In genomic region chr11:46249103-46249942, GRCh38 we compare ENCODE assay signal across 1 cellular context.
TF ChIP-seq lines count a peak whose summit lies in the region.

No MANE protein-coding gene starts in this region.

TF ChIP-seq in K562, 482 proteins besides CTCF, POLR2A, EP300 and RAD21 (continued from another document and continues in another):
- TF ChIP-seq MAFK (IDR thresholded peaks at IDR 0.05; ENCODE audit: low read length) (no peak), FOXJ2 (tag; IDR thresholded peaks at IDR 0.05) (peak; percentile 91), ZKSCAN8 (CRISPR knock-in tag; IDR thresholded peaks at IDR 0.05) (no peak; the same call in 1 of the 2 replicates), BRD9 (IDR thresholded peaks at IDR 0.05; ENCODE audit: low read depth, partially characterized antibody) (peak; percentile 20), NKRF (IDR thresholded peaks at IDR 0.05; ENCODE audit: borderline replicate concordance) (no peak), RBM15 (IDR thresholded peaks at IDR 0.05; ENCODE audit: insufficient read depth, low read length) (no peak), MECOM (CRISPR knock-in tag; IDR thresholded peaks at IDR 0.05) (no peak), ZNF277 (CRISPR knock-in tag; IDR thresholded peaks at IDR 0.05; ENCODE audit: borderline replicate concordance) (no peak), ZNF347 (CRISPR knock-in tag; IDR thresholded peaks at IDR 0.05; ENCODE audit: low read depth) (no peak), GTF2E2 (tag; IDR thresholded peaks at IDR 0.05) (peak; percentile 27; the same call in 1 of the 2 replicates), ZNF778 (CRISPR knock-in tag; IDR thresholded peaks at IDR 0.05) (no peak), TBP (optimal IDR thresholded peaks at IDR 0.05; ENCODE audit: low read depth, low read length) (peak; percentile 46), ADNP (tag; IDR thresholded peaks at IDR 0.05) (no peak), BCL6 (CRISPR knock-in tag; IDR thresholded peaks at IDR 0.05) (no peak), EP400 (IDR thresholded peaks at IDR 0.05) (peak; percentile 45; the same call in 1 of the 2 replicates), CEBPB (tag; IDR thresholded peaks at IDR 0.05) (peak; percentile 32; the same call in 1 of the 2 replicates), GABPB2 (CRISPR knock-in tag; conservative IDR thresholded peaks at IDR 0.05) (no peak), ZNF124 (CRISPR knock-in tag; IDR thresholded peaks at IDR 0.05) (no peak), MEF2D (tag; conservative IDR thresholded peaks at IDR 0.05; ENCODE audit: low read depth) (0 out of 2 replicates have a peak, but pooled peaks have one; percentile 33), RERE (CRISPR knock-in tag; IDR thresholded peaks at IDR 0.05; ENCODE audit: borderline replicate concordance) (no peak), SMAD3 (CRISPR knock-in tag; conservative IDR thresholded peaks at IDR 0.05) (no peak), ZNF143 (CRISPR knock-in tag; IDR thresholded peaks at IDR 0.05) (peak; percentile 84), ZFP91 (CRISPR knock-in tag; IDR thresholded peaks at IDR 0.05) (no peak), PML (IDR thresholded peaks at IDR 0.05; ENCODE audit: low read length) (no peak), KDM5B (IDR thresholded peaks at IDR 0.05; ENCODE audit: insufficient replicate concordance, low read depth, low read length) (peak; percentile 25), MEF2A (IDR thresholded peaks at IDR 0.05; ENCODE audit: control insufficient read depth, low read depth, low read length) (no peak), LCOR (CRISPR knock-in tag; IDR thresholded peaks at IDR 0.05) (no peak), TBL1XR1 (IDR thresholded peaks at IDR 0.05; ENCODE audit: low read length in 2 of 2) (no peak), HMBOX1 (IDR thresholded peaks at IDR 0.05) (no peak), MTA3 (IDR thresholded peaks at IDR 0.05; ENCODE audit: borderline replicate concordance) (no peak), MYC (IDR thresholded peaks at IDR 0.05; ENCODE audit: low read depth, low read length) (peak; percentile 82), MYC (CRISPR knock-in tag; IDR thresholded peaks at IDR 0.05; ENCODE audit: borderline replicate concordance, low read depth) (no peak), ESRRB (CRISPR knock-in tag; IDR thresholded peaks at IDR 0.05; ENCODE audit: borderline replicate concordance) (no peak), POLR2AphosphoS5 (IDR thresholded peaks at IDR 0.05; ENCODE audit: control insufficient read depth, insufficient read depth, low read depth, low read length) (no peak), TCF7L2 (IDR thresholded peaks at IDR 0.05; ENCODE audit: low read depth, low read length) (no peak), MBD2 (IDR thresholded peaks at IDR 0.05; ENCODE audit: borderline replicate concordance, low read depth) (peak; percentile 44; the same call in 1 of the 2 replicates), MXD1 (CRISPR knock-in tag; IDR thresholded peaks at IDR 0.05; ENCODE audit: borderline replicate concordance, poor library complexity, severe bottlenecking) (no peak), MCM7 (IDR thresholded peaks at IDR 0.05) (no peak), CREBBP (IDR thresholded peaks at IDR 0.05; ENCODE audit: low read depth, low read length) (no peak), POLR2G (IDR thresholded peaks at IDR 0.05; ENCODE audit: low read depth, low read length) (no peak), ZFP30 (CRISPR knock-in tag; IDR thresholded peaks at IDR 0.05; ENCODE audit: borderline replicate concordance) (no peak), CBX3 (IDR thresholded peaks at IDR 0.05; ENCODE audit: borderline replicate concordance in 1 of 2, low read length in 2 of 2) (peak in 1 of 2 experiments; percentile 90; a peak in 1 of 3 replicates), MNT (conservative IDR thresholded peaks at IDR 0.05) (peak; percentile 38 to 53), CXXC5 (CRISPR knock-in tag; IDR thresholded peaks at IDR 0.05) (peak; percentile 52; the same call in 1 of the 2 replicates)
- TF ChIP-seq, protein P1, sequence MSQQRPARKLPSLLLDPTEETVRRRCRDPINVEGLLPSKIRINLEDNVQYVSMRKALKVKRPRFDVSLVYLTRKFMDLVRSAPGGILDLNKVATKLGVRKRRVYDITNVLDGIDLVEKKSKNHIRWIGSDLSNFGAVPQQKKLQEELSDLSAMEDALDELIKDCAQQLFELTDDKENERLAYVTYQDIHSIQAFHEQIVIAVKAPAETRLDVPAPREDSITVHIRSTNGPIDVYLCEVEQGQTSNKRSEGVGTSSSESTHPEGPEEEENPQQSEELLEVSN (IDR thresholded peaks at IDR 0.05; ENCODE audit: borderline replicate concordance in 1 of 2, extremely low read depth in 1 of 2, insufficient read depth in 1 of 2, insufficient read length in 1 of 2, low read depth in 1 of 2, low read length in 1 of 2, poor library complexity in 1 of 2, severe bottlenecking in 1 of 2) = peak; percentile 55 to 90
- TF ChIP-seq, protein P2, sequence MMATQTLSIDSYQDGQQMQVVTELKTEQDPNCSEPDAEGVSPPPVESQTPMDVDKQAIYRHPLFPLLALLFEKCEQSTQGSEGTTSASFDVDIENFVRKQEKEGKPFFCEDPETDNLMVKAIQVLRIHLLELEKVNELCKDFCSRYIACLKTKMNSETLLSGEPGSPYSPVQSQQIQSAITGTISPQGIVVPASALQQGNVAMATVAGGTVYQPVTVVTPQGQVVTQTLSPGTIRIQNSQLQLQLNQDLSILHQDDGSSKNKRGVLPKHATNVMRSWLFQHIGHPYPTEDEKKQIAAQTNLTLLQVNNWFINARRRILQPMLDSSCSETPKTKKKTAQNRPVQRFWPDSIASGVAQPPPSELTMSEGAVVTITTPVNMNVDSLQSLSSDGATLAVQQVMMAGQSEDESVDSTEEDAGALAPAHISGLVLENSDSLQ (IDR thresholded peaks at IDR 0.05) = peak; percentile 98
- TF ChIP-seq, protein P3, sequence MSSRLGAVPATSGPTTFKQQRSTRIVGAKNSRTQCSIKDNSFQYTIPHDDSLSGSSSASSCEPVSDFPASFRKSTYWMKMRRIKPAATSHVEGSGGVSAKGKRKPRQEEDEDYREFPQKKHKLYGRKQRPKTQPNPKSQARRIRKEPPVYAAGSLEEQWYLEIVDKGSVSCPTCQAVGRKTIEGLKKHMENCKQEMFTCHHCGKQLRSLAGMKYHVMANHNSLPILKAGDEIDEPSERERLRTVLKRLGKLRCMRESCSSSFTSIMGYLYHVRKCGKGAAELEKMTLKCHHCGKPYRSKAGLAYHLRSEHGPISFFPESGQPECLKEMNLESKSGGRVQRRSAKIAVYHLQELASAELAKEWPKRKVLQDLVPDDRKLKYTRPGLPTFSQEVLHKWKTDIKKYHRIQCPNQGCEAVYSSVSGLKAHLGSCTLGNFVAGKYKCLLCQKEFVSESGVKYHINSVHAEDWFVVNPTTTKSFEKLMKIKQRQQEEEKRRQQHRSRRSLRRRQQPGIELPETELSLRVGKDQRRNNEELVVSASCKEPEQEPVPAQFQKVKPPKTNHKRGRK (tag; IDR thresholded peaks at IDR 0.05) = no peak
- TF ChIP-seq, protein P4, sequence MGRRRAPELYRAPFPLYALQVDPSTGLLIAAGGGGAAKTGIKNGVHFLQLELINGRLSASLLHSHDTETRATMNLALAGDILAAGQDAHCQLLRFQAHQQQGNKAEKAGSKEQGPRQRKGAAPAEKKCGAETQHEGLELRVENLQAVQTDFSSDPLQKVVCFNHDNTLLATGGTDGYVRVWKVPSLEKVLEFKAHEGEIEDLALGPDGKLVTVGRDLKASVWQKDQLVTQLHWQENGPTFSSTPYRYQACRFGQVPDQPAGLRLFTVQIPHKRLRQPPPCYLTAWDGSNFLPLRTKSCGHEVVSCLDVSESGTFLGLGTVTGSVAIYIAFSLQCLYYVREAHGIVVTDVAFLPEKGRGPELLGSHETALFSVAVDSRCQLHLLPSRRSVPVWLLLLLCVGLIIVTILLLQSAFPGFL (CRISPR knock-in tag; IDR thresholded peaks at IDR 0.05) = no peak
